Comparison of ENCODE assay signal across 8 cellular contexts in the genomic region with DNA sequence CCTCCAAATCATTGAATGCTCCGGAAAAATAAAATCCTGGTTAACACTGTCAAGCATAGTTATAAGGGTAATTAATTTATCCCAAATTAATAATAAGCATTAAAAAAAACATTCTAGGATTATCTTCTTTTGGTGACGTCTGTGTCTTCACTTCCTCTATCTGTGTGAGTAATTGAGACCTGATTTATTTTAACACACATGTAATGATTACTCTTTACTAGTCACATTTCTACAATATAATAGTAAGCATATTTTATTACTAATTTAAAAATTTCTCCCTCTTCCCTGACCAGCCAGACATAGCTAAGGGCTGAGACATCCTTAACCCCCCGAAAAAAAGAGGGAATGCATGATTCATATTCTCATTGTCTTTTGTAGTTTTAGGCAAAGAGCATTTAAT. TPM values are rescaled to one million over a fixed set of nuclear protein-coding genes. Genes with fewer than 3 reads are reported as not detected.
DNase-seq lines count a peak whose midpoint lies in the region; FAIRE-seq and TF ChIP-seq lines count a peak whose summit lies in the region.

No MANE protein-coding gene starts in this region.

- no peak overlapping the region for H3K9ac ChIP-seq in kidney (ENCODE audit: low read length in 2 of 2)

- H3K27ac Mint-ChIP-seq in activated T-helper 1 cell treated with anti-CD3 and anti-CD28 coated beads, Interleukin-12 subunit alpha, Interleukin-12 subunit beta, Interleukin-2, Interleukin-4 antibody, amounts not matched to agents 30 ng/mL and 10 ng/mL and 1 ng/mL, durations not matched to agents 14 hours and 24 hours and 36 hours: no peak overlapping the region

- no peaks in the 10 kb centered on the region for H3K27me3 ChIP-seq in ACC112 (ENCODE audit: insufficient read depth, low read length)

- FAIRE-seq in GM12892 (lab: Jason Lieb, UNC): peak; percentile 46
- peak; percentile 76 for FAIRE-seq in kidney (lab: Jason Lieb, UNC)

- H3K4me1 ChIP-seq in ACC112 (ENCODE audit: control insufficient read depth, insufficient read depth, low read length, unreplicated experiment): peaks cover 27% of the 10 kb centered on the region
- peaks cover 0 to 6% of the 10 kb centered on the region in 2 donors for H3K4me1 ChIP-seq in kidney (ENCODE audit: control insufficient read depth in 1 of 2, insufficient read depth in 1 of 2, low read depth in 1 of 2, low read length in 2 of 2)

- H3K4me3 Mint-ChIP-seq in activated T-helper 1 cell treated with anti-CD3 and anti-CD28 coated beads, Interleukin-12 subunit alpha, Interleukin-12 subunit beta, Interleukin-2, Interleukin-4 antibody, amounts not matched to agents 30 ng/mL and 10 ng/mL and 1 ng/mL, durations not matched to agents 14 hours and 24 hours and 36 hours: peak overlapping the region; percentile 70

- H3K36me3 ChIP-seq in ACC112 (ENCODE audit: insufficient read depth, low read length): peaks cover 4% of the 10 kb centered on the region; the same call in 1 of the 2 replicates
- H3K36me3 ChIP-seq in kidney (ENCODE audit: control insufficient read depth in 1 of 2, insufficient read depth in 2 of 2, low read length in 2 of 2): no peaks in the 10 kb centered on the region

- peak overlapping the region; percentile 95 for H3K4me3 ChIP-seq in ACC112 (ENCODE audit: low read depth, low read length)
- peak overlapping the region; percentile 38 to 80 for H3K4me3 ChIP-seq in kidney (ENCODE audit: low read length in 2 of 2)

- H2AFZ ChIP-seq in ACC112 (ENCODE audit: low read length, unreplicated experiment): no peak overlapping the region

- H3K4me1 Mint-ChIP-seq in activated T-helper 1 cell treated with anti-CD3 and anti-CD28 coated beads, Interleukin-12 subunit alpha, Interleukin-12 subunit beta, Interleukin-2, Interleukin-4 antibody, amounts not matched to agents 30 ng/mL and 10 ng/mL and 1 ng/mL, durations not matched to agents 14 hours and 24 hours and 36 hours (ENCODE audit: low read depth): peaks cover 50% of the 10 kb centered on the region

- no peak for TF ChIP-seq POLR2A in GM12892 (IDR thresholded peaks at IDR 0.05; ENCODE audit: low read depth, low read length)

- H3K9me3 Mint-ChIP-seq in activated T-helper 1 cell treated with anti-CD3 and anti-CD28 coated beads, Interleukin-12 subunit alpha, Interleukin-12 subunit beta, Interleukin-2, Interleukin-4 antibody, amounts not matched to agents 30 ng/mL and 10 ng/mL and 1 ng/mL, durations not matched to agents 14 hours and 24 hours and 36 hours: peaks cover 24% of the 10 kb centered on the region

- no peak for DNase-seq in GM12892 (ENCODE audit: insufficient read length)
- no peak for DNase-seq in activated T-helper 1 cell treated with anti-CD3 and anti-CD28 coated beads, Interleukin-12 subunit alpha, Interleukin-12 subunit beta, Interleukin-2, Interleukin-4 antibody, amounts not matched to agents 30 ng/mL and 10 ng/mL and 1 ng/mL, durations not matched to agents 14 hours and 24 hours and 36 hours (ENCODE audit: low spot score)
- no peak for DNase-seq in kidney
- no peak for DNase-seq in NCI-H146 treated with DMSO at 0.1 percent for 48 hours (lab: John Stamatoyannopoulos, UW; ENCODE audit: unreplicated experiment)
- DNase-seq in hippocampal formation (lab: John Stamatoyannopoulos, UW): no peak
- DNase-seq in NCI-H82 (lab: John Stamatoyannopoulos, UW): no peak
- DNase-seq in LoVo (ENCODE audit: low spot score): no peak

- no peaks in the 10 kb centered on the region for H3K9me3 ChIP-seq in kidney (ENCODE audit: control insufficient read depth in 1 of 2, low read length in 2 of 2)

- H3K79me2 ChIP-seq in ACC112 (ENCODE audit: control insufficient read depth, insufficient read depth, low read length, unreplicated experiment): peaks cover 65% of the 10 kb centered on the region

- no peak for TF ChIP-seq CTCF in kidney (IDR thresholded peaks at IDR 0.05; ENCODE audit: borderline replicate concordance, extremely low read depth, insufficient read depth)

- H3K27ac ChIP-seq in ACC112 (ENCODE audit: low read depth, low read length) (peak overlapping the region; percentile 95), kidney (ENCODE audit: low read depth in 2 of 2, low read length in 2 of 2) (no peak overlapping the region)

- H3K36me3 Mint-ChIP-seq in activated T-helper 1 cell treated with anti-CD3 and anti-CD28 coated beads, Interleukin-12 subunit alpha, Interleukin-12 subunit beta, Interleukin-2, Interleukin-4 antibody, amounts not matched to agents 30 ng/mL and 10 ng/mL and 1 ng/mL, durations not matched to agents 14 hours and 24 hours and 36 hours (ENCODE audit: low read depth): peaks cover 28% of the 10 kb centered on the region

- intact Hi-C loops in activated T-helper 1 cell treated with anti-CD3 and anti-CD28 coated beads, Interleukin-12 subunit alpha, Interleukin-12 subunit beta, Interleukin-2, Interleukin-4 antibody, amounts not matched to agents 30 ng/mL and 10 ng/mL and 1 ng/mL, durations not matched to agents 14 hours and 24 hours and 36 hours (cut with micrococcal nuclease): loop anchor here (2.0 to 10.0 kb wide), 9 partner anchors 151 to 746 kb away; partner anchors contain the start of genes CDADC1, CYSLTR2, ITM2B and RB1
- intact Hi-C loops in kidney (cut with DNase I): no loop called here

- H3K27me3 Mint-ChIP-seq in activated T-helper 1 cell treated with anti-CD3 and anti-CD28 coated beads, Interleukin-12 subunit alpha, Interleukin-12 subunit beta, Interleukin-2, Interleukin-4 antibody, amounts not matched to agents 30 ng/mL and 10 ng/mL and 1 ng/mL, durations not matched to agents 14 hours and 24 hours and 36 hours (ENCODE audit: insufficient read depth): no peaks in the 10 kb centered on the region

RNA-seq across cellular contexts. Expression of gene FNDC3A, which starts 2.3 kb away (rescaled TPM):
- polyA plus RNA-seq in GM12892 (2012; ENCODE audit: missing spikeins): 22.9 TPM
- total RNA-seq in activated T-helper 1 cell treated with anti-CD3 and anti-CD28 coated beads, Interleukin-12 subunit alpha, Interleukin-12 subunit beta, Interleukin-2, Interleukin-4 antibody, amounts not matched to agents 30 ng/mL and 10 ng/mL and 1 ng/mL, durations not matched to agents 14 hours and 24 hours and 36 hours: 26.9 and 27.0 TPM in 2 replicates
- total RNA-seq in kidney: 67.8 TPM
- polyA plus RNA-seq in kidney (ENCODE audit: insufficient read depth, low read depth, low replicate concordance): 12.5 TPM
